ENCODE assay signal across 23 cellular contexts in the genomic region with DNA sequence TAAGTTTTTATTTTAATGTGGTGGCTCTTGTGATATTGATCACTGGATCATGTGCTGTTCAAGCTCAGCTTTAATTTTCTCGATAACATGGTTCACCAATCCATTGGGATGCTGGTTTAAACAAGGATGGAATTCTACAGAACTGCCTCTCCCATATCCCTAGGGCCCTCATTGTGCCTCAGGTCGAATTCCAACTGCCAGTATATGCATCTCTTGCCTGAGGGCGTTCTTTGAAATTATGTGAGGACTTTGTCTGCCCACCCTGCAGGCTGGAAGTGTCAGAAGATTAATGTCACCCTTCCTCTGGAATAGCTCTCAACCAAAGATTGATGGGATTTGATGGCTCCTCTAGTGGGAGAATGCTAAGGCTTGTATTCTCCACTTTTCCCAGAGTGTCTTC.
DNase-seq lines count a peak whose midpoint lies in the region; TF ChIP-seq lines count a peak whose summit lies in the region.
"Had no signal": no experiment of that assay in that cellular context is flagged by ENCODE, and none has a peak within 500 bp of the region (broad histone marks: within the 10 kb centered on the region; RNA-seq: fewer than 3 reads in every experiment).

No MANE protein-coding gene starts in this region.

- no peak for TF ChIP-seq CTCF in foreskin fibroblast (IDR thresholded peaks at IDR 0.05; ENCODE audit: low read depth, low read length)

- H3K4me3 ChIP-seq in trophoblast cell (ENCODE audit: low read depth, low read length) (no peak overlapping the region), foreskin fibroblast (ENCODE audit: low read depth in 1 of 2, low read length in 2 of 2) (no peak overlapping the region)
- H3K4me3 ChIP-seq: BLaER1 had no signal

- H2AK5ac ChIP-seq in trophoblast cell (ENCODE audit: low read length) = no peak overlapping the region

- H2AFZ ChIP-seq in trophoblast cell (ENCODE audit: insufficient read depth, low read length, poor library complexity) = no peak overlapping the region

- H4K12ac ChIP-seq in trophoblast cell (ENCODE audit: low read depth, low read length) = no peak overlapping the region

- no peak overlapping the region for H2BK5ac ChIP-seq in trophoblast cell (ENCODE audit: low read depth, low read length, poor library complexity)

- H3K79me2 ChIP-seq in trophoblast cell (ENCODE audit: control insufficient read depth, insufficient read depth, low read length, poor library complexity) = no peaks in the 10 kb centered on the region

- H2BK120ac ChIP-seq in trophoblast cell (ENCODE audit: insufficient read depth, low read length, poor library complexity) = no peak overlapping the region

- no peak overlapping the region for H3K9ac ChIP-seq in trophoblast cell (ENCODE audit: low read length)
- H3K9ac ChIP-seq: BLaER1 had no signal

- H3K79me1 ChIP-seq in trophoblast cell (ENCODE audit: low read length) = no peaks in the 10 kb centered on the region

- H3K27me3 ChIP-seq in trophoblast cell (ENCODE audit: insufficient read depth, low read length) = no peaks in the 10 kb centered on the region
- H3K27me3 ChIP-seq: BE2C, BLaER1 had no signal

- H2BK12ac ChIP-seq in trophoblast cell (ENCODE audit: low read length) = no peak overlapping the region

- no peak overlapping the region for H3K4ac ChIP-seq in trophoblast cell (ENCODE audit: low read depth, low read length)

- H4K8ac ChIP-seq in trophoblast cell (ENCODE audit: low read depth, low read length) = no peak overlapping the region

- no peak overlapping the region for H3K27ac ChIP-seq in trophoblast cell (ENCODE audit: low read depth, low read length)
- H3K27ac ChIP-seq: BLaER1 had no signal

- H3K4me2 ChIP-seq in trophoblast cell (ENCODE audit: low read length) = no peak overlapping the region
- H3K4me2 ChIP-seq: BLaER1 had no signal

- no peak overlapping the region for H4K91ac ChIP-seq in trophoblast cell (ENCODE audit: low read depth, low read length)

- no peaks in the 10 kb centered on the region for H3K4me1 ChIP-seq in trophoblast cell (ENCODE audit: control insufficient read depth in 1 of 2, insufficient read depth in 2 of 2, low read length in 2 of 2)
- H3K4me1 ChIP-seq: BE2C had no signal

- no peak overlapping the region for H3K23ac ChIP-seq in trophoblast cell (ENCODE audit: low read length)

- no peak overlapping the region for H3K14ac ChIP-seq in trophoblast cell (ENCODE audit: low read length)

- DNase-seq in NCI-H2171 treated with DMSO at 0.1 percent for 48 hours (lab: John Stamatoyannopoulos, UW) = peak; percentile 20
- DNase-seq in NCI-H2171 (lab: John Stamatoyannopoulos, UW) = no peak
- DNase-seq in left kidney (ENCODE audit: low read depth, low spot score) = peak; percentile 20
- peak; percentile 90 to 99 for DNase-seq in trophoblast cell
- DNase-seq in foreskin fibroblast = no peak
- no peak for DNase-seq in globus pallidus (ENCODE audit: low spot score)
- no peak for DNase-seq in NCI-H1436 (lab: John Stamatoyannopoulos, UW)
- DNase-seq: 8988T; ACHN; BE2C; C1 segment of cervical spinal cord; CD4-positive, alpha-beta memory T cell; CD4-positive, CD25-positive, alpha-beta regulatory T cell; CD8-positive, alpha-beta memory T cell; COR-L47; DMS 273 treated with DMSO at 0.1 percent for 48 hours; DMS153; DMS53; DMS79; DND-41; EL; GF-D8 had no signal

- no peaks in the 10 kb centered on the region for H3K9me3 ChIP-seq in trophoblast cell (ENCODE audit: insufficient read depth, low read depth, low read length)
- H3K9me3 ChIP-seq: BE2C, BLaER1 had no signal

- WGBS in trophoblast cell (ENCODE audit: extremely low coverage, insufficient coverage, insufficient read length) = no CpG with 5 or more reads among the region's 3 CpGs

- H3K36me3 ChIP-seq in trophoblast cell (ENCODE audit: control insufficient read depth in 1 of 2, insufficient read depth in 2 of 2, low read length in 2 of 2) = no peaks in the 10 kb centered on the region
- H3K36me3 ChIP-seq: BE2C, BLaER1 had no signal

- no peak overlapping the region for H3K18ac ChIP-seq in trophoblast cell (ENCODE audit: low read length)

Comparison
In these comparisons a context has a peak if more than half of its experiments do, and no peak if none do; other contexts are left out.
1. DNase-seq: peak in NCI-H2171 treated with DMSO at 0.1 percent for 48 hours (single experiment), left kidney (single experiment) and trophoblast cell (2 of 2); none in NCI-H2171 (single experiment), foreskin fibroblast (0 of 2), globus pallidus (single experiment) and NCI-H1436 (single experiment).